20 cellular contexts compared by ENCODE assay signal in genomic region chr5:143271431-143271830, GRCh38.
DNase-seq lines count a peak whose midpoint lies in the region; ATAC-seq and TF ChIP-seq lines count a peak whose summit lies in the region.
"Had no signal": no experiment of that assay in that cellular context is flagged by ENCODE, and none has a peak within 500 bp of the region (broad histone marks: within the 10 kb centered on the region; RNA-seq: fewer than 3 reads in every experiment).

No MANE protein-coding gene starts in this region.

- H3K4me1 ChIP-seq in tibial nerve (no peaks in the 10 kb centered on the region), hepatocyte (ENCODE audit: insufficient read depth) (no peaks in the 10 kb centered on the region)
- H3K4me1 ChIP-seq: Caco-2 had no signal

- no peaks in the 10 kb centered on the region for H3K36me3 ChIP-seq in tibial nerve
- no peaks in the 10 kb centered on the region for H3K36me3 ChIP-seq in hepatocyte (replicated peaks; ENCODE audit: insufficient read depth, low read depth)

- 88 to 91% methylated on average over 2 of the region's 2 CpGs for WGBS in tibial nerve, 2 donors
- WGBS in hepatocyte (ENCODE audit: low lambda C conversion rate, missing lambda C conversion rate), result 89% methylated on average over 2 of the region's 2 CpGs

- no peak overlapping the region for H3K4me2 ChIP-seq in hepatocyte

- H3K4me3 ChIP-seq in tibial nerve (no peak overlapping the region), hepatocyte (no peak overlapping the region)
- H3K4me3 ChIP-seq: GM23248, K562, SK-N-MC had no signal

- H3K9me2 ChIP-seq in hepatocyte (replicated peaks; ENCODE audit: insufficient read depth), result no peaks in the 10 kb centered on the region

- no peak for DNase-seq in tibial nerve (ENCODE audit: low spot score in 2 of 2)
- DNase-seq in NCI-H1092 (lab: John Stamatoyannopoulos, UW), result no peak
- no peak for DNase-seq in hepatocyte (ENCODE audit: low spot score)
- DNase-seq in activated CD4-positive, CD25-positive, alpha-beta regulatory T cell treated with anti-CD3 and anti-CD28 coated beads, Interleukin-2, amount 50 U/mL, for 72 hours, result no peak
- DNase-seq: Caco-2; CD4-positive, CD25-positive, alpha-beta regulatory T cell; DMS53; GM23248; NCI-H1048; NCI-H1694; NCI-H2227 treated with DMSO at 0.1 percent for 48 hours; NCI-H524 treated with DMSO at 0.1 percent for 48 hours; Right ventricle myocardium superior; T-helper 9 cell had no signal

- no peaks in the 10 kb centered on the region for H3K79me2 ChIP-seq in hepatocyte

- H3K27ac ChIP-seq in tibial nerve, result no peak overlapping the region
- no peak overlapping the region for H3K27ac ChIP-seq in hepatocyte
- H3K27ac ChIP-seq: GM23248, SK-N-MC had no signal

- TF ChIP-seq POLR2A in tibial nerve (IDR thresholded peaks at IDR 0.05), result no peak

- TF ChIP-seq EP300 in tibial nerve (IDR thresholded peaks at IDR 0.05), result no peak

- H3K9me3 ChIP-seq in tibial nerve, result peaks cover 0 to 36% (median 5%) of the 10 kb centered on the region in 4 donors
- no peaks in the 10 kb centered on the region for H3K9me3 ChIP-seq in hepatocyte (ENCODE audit: low read depth)
- H3K9me3 ChIP-seq: Caco-2 had no signal

- H3K27me3 ChIP-seq in tibial nerve, result no peaks in the 10 kb centered on the region
- H3K27me3 ChIP-seq in hepatocyte, result no peaks in the 10 kb centered on the region

- ATAC-seq in GM18517 (IDR thresholded peaks at IDR 0.05; ENCODE audit: unreplicated experiment) (peak; percentile 83), GM21381 (IDR thresholded peaks at IDR 0.05; ENCODE audit: unreplicated experiment) (peak; percentile 54), HG03135 (IDR thresholded peaks at IDR 0.05; ENCODE audit: unreplicated experiment) (peak; percentile 63)
- ATAC-seq: HCT116, K562 had no signal

- H4K20me1 ChIP-seq in hepatocyte (ENCODE audit: insufficient read depth, poor library complexity, severe bottlenecking), result no peaks in the 10 kb centered on the region

- H2AFZ ChIP-seq in hepatocyte, result no peak overlapping the region
- H2AFZ ChIP-seq: GM23248 had no signal

- TF ChIP-seq CTCF in tibial nerve (IDR thresholded peaks at IDR 0.05), result no peak
- TF ChIP-seq CTCF in hepatocyte (IDR thresholded peaks at IDR 0.05; ENCODE audit: poor library complexity), result no peak
